Comparison of ENCODE assay signal across 8 cellular contexts in the genomic region with DNA sequence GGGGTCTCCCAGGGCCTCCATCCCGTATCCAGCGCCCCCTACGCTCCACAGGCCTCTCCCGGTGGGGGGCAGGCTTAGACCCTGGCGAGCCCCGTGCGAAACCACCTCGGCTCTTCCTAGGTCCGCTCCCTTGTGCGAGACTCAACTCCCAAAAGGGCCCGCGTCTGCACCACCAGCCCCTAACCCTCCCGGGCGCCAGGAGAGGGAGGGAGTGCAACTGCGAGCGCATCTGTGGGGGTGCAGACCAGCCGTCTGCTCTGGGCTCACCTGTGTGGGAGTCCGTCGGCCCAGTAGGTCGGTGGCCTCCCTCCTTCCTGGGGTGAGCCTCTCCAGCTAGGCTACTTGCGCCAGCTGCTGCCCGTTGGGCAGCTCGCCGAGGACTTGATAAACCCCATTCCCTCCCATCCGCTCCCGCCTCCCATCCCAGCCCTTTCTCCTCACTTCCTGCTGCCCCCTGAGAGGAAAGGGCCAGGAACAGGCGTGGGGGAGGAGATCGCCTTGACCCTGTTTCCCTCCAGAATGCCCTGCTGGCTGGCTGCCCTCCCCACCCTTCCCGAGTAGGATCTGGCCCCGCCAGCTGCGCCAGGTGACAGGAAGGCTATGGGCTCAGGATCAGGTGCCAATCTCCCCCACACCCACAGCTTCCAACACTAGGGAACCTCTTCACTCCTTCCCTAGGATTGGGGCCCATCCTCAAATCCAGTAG. TPM values are rescaled to one million over a fixed set of nuclear protein-coding genes. Genes with fewer than 3 reads are reported as not detected.
DNase-seq lines count a peak whose midpoint lies in the region; ATAC-seq and TF ChIP-seq lines count a peak whose summit lies in the region.

A gene with protein sequence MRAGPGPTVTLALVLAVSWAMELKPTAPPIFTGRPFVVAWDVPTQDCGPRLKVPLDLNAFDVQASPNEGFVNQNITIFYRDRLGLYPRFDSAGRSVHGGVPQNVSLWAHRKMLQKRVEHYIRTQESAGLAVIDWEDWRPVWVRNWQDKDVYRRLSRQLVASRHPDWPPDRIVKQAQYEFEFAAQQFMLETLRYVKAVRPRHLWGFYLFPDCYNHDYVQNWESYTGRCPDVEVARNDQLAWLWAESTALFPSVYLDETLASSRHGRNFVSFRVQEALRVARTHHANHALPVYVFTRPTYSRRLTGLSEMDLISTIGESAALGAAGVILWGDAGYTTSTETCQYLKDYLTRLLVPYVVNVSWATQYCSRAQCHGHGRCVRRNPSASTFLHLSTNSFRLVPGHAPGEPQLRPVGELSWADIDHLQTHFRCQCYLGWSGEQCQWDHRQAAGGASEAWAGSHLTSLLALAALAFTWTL (minus strand): TSS at position 360 of the 706 bp plus-strand sequence. CDS start 2,256 bp downstream, outside the sequence.

- H3K4me3 ChIP-seq in mucosa of descending colon, result peak within 1 kb of the TSS; percentile 74
- peak within 1 kb of the TSS; percentile 72 to 97 for H3K4me3 ChIP-seq in vagina

- DNase-seq in DMS153 (lab: John Stamatoyannopoulos, UW), result peak; percentile 41
- peak; percentile 66 for DNase-seq in NCI-H69 (lab: John Stamatoyannopoulos, UW)
- DNase-seq in ecto neural progenitor cell (ENCODE audit: low spot score), result peak; percentile 68
- peak; percentile 43 to 78 (median 61) for DNase-seq in mucosa of descending colon
- DNase-seq in vagina (ENCODE audit: extremely low spot score in 2 of 2), result no peak
- DNase-seq in NCI-H187 treated with DMSO at 0.1 percent for 48 hours (lab: John Stamatoyannopoulos, UW), result no peak
- no peak for DNase-seq in NCI-H446 (lab: John Stamatoyannopoulos, UW)
- no peak for DNase-seq in activated effector memory CD4-positive, alpha-beta T cell treated with Interleukin-2 at 50 U/mL for 16 hours

- no peaks in the 10 kb centered on the region for H3K27me3 ChIP-seq in vagina

- H3K9me3 ChIP-seq in mucosa of descending colon (no peaks in the 10 kb centered on the region), vagina (no peaks in the 10 kb centered on the region)

- TF ChIP-seq CTCF in mucosa of descending colon (IDR thresholded peaks at IDR 0.05) (no peak), vagina (IDR thresholded peaks at IDR 0.05) (no peak)

- H3K4me1 ChIP-seq in mucosa of descending colon (ENCODE audit: low read depth), result peaks cover 49% of the 10 kb centered on the region
- peaks cover 57% of the 10 kb centered on the region for H3K4me1 ChIP-seq in vagina

- no peak for TF ChIP-seq POLR2A in vagina (IDR thresholded peaks at IDR 0.05)

- peak within 1 kb of the TSS; percentile 90 for H3K27ac ChIP-seq in vagina

- intact Hi-C loops in mucosa of descending colon (cut with DNase I, micrococcal nuclease), result no loop called here
- intact Hi-C loops in vagina (cut with DNase I), result loop anchor here (2.0 to 5.0 kb wide), 2 partner anchors 24 to 65 kb away; a partner anchor contains a TSS

- no peak for ATAC-seq in mucosa of descending colon

- H3K36me3 ChIP-seq in mucosa of descending colon (ENCODE audit: low read depth) (no peaks in the 10 kb centered on the region), vagina (peaks cover 0 to 20% of the 10 kb centered on the region in 2 donors)

RNA-seq across cellular contexts. Expression of the gene that starts here (rescaled TPM):
- total RNA-seq in mucosa of descending colon (10 to 100 TPM; 18.6 to 32.5 (median 29.1) TPM), vagina (173 TPM)

Comparison
In these comparisons a context has a peak if more than half of its experiments do, and no peak if none do; other contexts are left out.
1. DNase-seq: peak in DMS153 (single experiment), NCI-H69 (single experiment), ecto neural progenitor cell (single experiment) and mucosa of descending colon (3 of 3); none in vagina (0 of 2), NCI-H187 treated with DMSO at 0.1 percent for 48 hours (single experiment), NCI-H446 (0 of 2) and activated effector memory CD4-positive, alpha-beta T cell treated with Interleukin-2 at 50 U/mL for 16 hours (single experiment).